ENCODE assay signal across 8 cellular contexts in genomic region chr1:220879090-220879508, GRCh38. TPM values are rescaled to one million over a fixed set of nuclear protein-coding genes. Genes with fewer than 3 reads are reported as not detected.
A peak's percentile ranks its signal among the peaks of the same experiment; 100 is the strongest.
DNase-seq lines count a peak whose midpoint lies in the region; ATAC-seq and TF ChIP-seq lines count a peak whose summit lies in the region.

Gene HLX (plus strand): TSS chr1:220879443. CDS start chr1:220879858, 415 bp downstream.

- H3K27ac ChIP-seq in adrenal gland (peak within 1 kb of the TSS; percentile 33 to 92 (median 87)), cardiac muscle cell (no peak within 1 kb of the TSS)

- peak; percentile 43 to 52 for TF ChIP-seq POLR2A in adrenal gland (IDR thresholded peaks at IDR 0.05)

- CTCF ChIA-PET in AG04449 (lab: Yijun Ruan, JAX): interaction anchor here (0.8 to 8.4 kb wide), 8 partner anchors 11 to 599 kb away, joined by 3 to 145 read pairs (median 4); no protein-coding TSS in a partner anchor

- POLR2A ChIA-PET in AG04449 (lab: Yijun Ruan, JAX): interaction anchor here (0.6 to 1.5 kb wide), 6 partner anchors 10 to 290 kb away, joined by 3 to 6 read pairs (median 3); no protein-coding TSS in a partner anchor

- H3K4me3 ChIP-seq in AG04449 (ENCODE audit: low read depth, low read length) (peak within 1 kb of the TSS; percentile 77), adrenal gland (peak within 1 kb of the TSS; percentile 50 to 90 (median 68)), cardiac muscle cell (peak within 1 kb of the TSS; percentile 60)

- peak; percentile 68 for ATAC-seq in HG02852 (IDR thresholded peaks at IDR 0.05; ENCODE audit: unreplicated experiment)
- ATAC-seq in GM21825 (IDR thresholded peaks at IDR 0.05; ENCODE audit: unreplicated experiment): no peak

- in situ Hi-C loops in GM13977 (cut with MboI; ENCODE audit: low pct_unique_long_range_greater_than_20kb, low sequenced_read_pairs, unreplicated experiment): loop anchor here (10.0 kb wide), 1 partner anchor 326 kb away; no protein-coding TSS in a partner anchor

- H3K9me3 ChIP-seq in adrenal gland (replicated peaks in 1 of 3) (no peaks in the 10 kb centered on the region), cardiac muscle cell (ENCODE audit: low read depth) (no peaks in the 10 kb centered on the region)

- 0 to 1% (median 1%) methylated on average over 10 to 24 of the region's 24 CpGs for WGBS in adrenal gland, 4 donors

- H3K27me3 ChIP-seq in adrenal gland (peaks cover 6% of the 10 kb centered on the region), cardiac muscle cell (peaks cover 96% of the 10 kb centered on the region)

- intact Hi-C loops in adrenal gland (cut with DNase I): loop anchor here in 1 of 2 donors (10.0 kb wide), 1 partner anchor 556 kb away; no protein-coding TSS in a partner anchor

- TF ChIP-seq CTCF in AG04449 (IDR thresholded peaks at IDR 0.05; ENCODE audit: insufficient read depth, low read length, missing control alignments) (no peak), GM13977 (IDR thresholded peaks at IDR 0.05; ENCODE audit: extremely low read depth, insufficient read depth, missing control alignments) (no peak), adrenal gland (IDR thresholded peaks at IDR 0.05) (no peak), cardiac muscle cell (IDR thresholded peaks at IDR 0.05; ENCODE audit: low read depth, low read length) (no peak)

- H3K4me1 ChIP-seq in adrenal gland (replicated peaks in 1 of 2): peaks cover 4 to 5% of the 10 kb centered on the region in 2 donors
- H3K4me1 ChIP-seq in cardiac muscle cell (ENCODE audit: low read depth): no peaks in the 10 kb centered on the region

- H3K36me3 ChIP-seq in adrenal gland (replicated peaks in 1 of 2) (peaks cover 0 to 7% of the 10 kb centered on the region in 2 donors), cardiac muscle cell (no peaks in the 10 kb centered on the region)

- DNase-seq in AG04449 (ENCODE audit: low read depth, low spot score): peak; percentile 57
- peak; percentile 88 for DNase-seq in GM13977 (ENCODE audit: low spot score)
- DNase-seq in NCI-H82 (lab: John Stamatoyannopoulos, UW): peak; percentile 96
- DNase-seq in adrenal gland: peak; percentile 78 to 89 (median 86)
- peak; percentile 75 to 95 for DNase-seq in cardiac muscle cell (ENCODE audit: low read depth in 1 of 2, low spot score in 1 of 2)
- DNase-seq in occipital lobe (lab: John Stamatoyannopoulos, UW): peak; percentile 20

RNA-seq across cellular contexts. Expression of gene HLX, which starts in this region (rescaled TPM):
- total RNA-seq in adrenal gland (10 to 100 TPM in 2 of 8 donors, 1 to 10 TPM in 6; 4.5 to 13.8 (median 7.0) TPM), cardiac muscle cell (1.3 and 4.5 TPM in 2 replicates), occipital lobe (0.31 TPM)
- polyA plus RNA-seq in adrenal gland (1 to 10 TPM in 2 of 3 donors, under 1 TPM in 1; 0.81 to 9.6 (median 8.1) TPM), cardiac muscle cell (0.15 and 2.1 TPM in 2 replicates)

Comparison
In these comparisons a context has a peak if more than half of its experiments do, and no peak if none do; other contexts are left out.
1. Peak in DNase-seq in occipital lobe; RNA of the gene not detected or under 1 TPM.
2. DNase-seq: peak in every context shown above with its lines; median percentile 96 in NCI-H82; 88 in GM13977; 86 in adrenal gland; 85 in cardiac muscle cell; 57 in AG04449; 20 in occipital lobe.